ENCODE assay signal across 8 cellular contexts in genomic region chr6:5261545-5262109, GRCh38. TPM values are rescaled to one million over a fixed set of nuclear protein-coding genes. Genes with fewer than 3 reads are reported as not detected.
DNase-seq lines count a peak whose midpoint lies in the region; ATAC-seq and TF ChIP-seq lines count a peak whose summit lies in the region.

No MANE protein-coding gene starts in this region.

- H4K20me1 ChIP-seq in Karpas-422 (ENCODE audit: insufficient read depth, low read depth, low read length), result no peaks in the 10 kb centered on the region

- peak overlapping the region; percentile 98 for H3K4me3 Mint-ChIP-seq in nephron progenitor cell

- H3K36me3 Mint-ChIP-seq in nephron progenitor cell (ENCODE audit: low read depth), result peaks cover 35% of the 10 kb centered on the region

- DNase-seq in DMS53 treated with DMSO at 0.1 percent for 48 hours (lab: John Stamatoyannopoulos, UW; ENCODE audit: unreplicated experiment) (peak; percentile 7), Karpas-422 (no peak), dorsolateral prefrontal cortex (no peak), nephron progenitor cell (no peak), NCI-H128 (lab: John Stamatoyannopoulos, UW; ENCODE audit: unreplicated experiment) (no peak), iPS-NIHi7 (ENCODE audit: extremely low spot score) (no peak)

- peaks cover 25% of the 10 kb centered on the region for H3K4me1 Mint-ChIP-seq in nephron progenitor cell

- H3K36me3 ChIP-seq in Karpas-422 (ENCODE audit: insufficient read depth, low read length), result peaks cover 10% of the 10 kb centered on the region; the same call in 1 of the 2 replicates

- H3K9me2 ChIP-seq in Karpas-422 (replicated peaks; ENCODE audit: insufficient read depth, low read length), result no peaks in the 10 kb centered on the region

- ATAC-seq in GM21723 (IDR thresholded peaks at IDR 0.05; ENCODE audit: unreplicated experiment), result no peak
- ATAC-seq in HG03439 (IDR thresholded peaks at IDR 0.05; ENCODE audit: unreplicated experiment), result no peak

- TF ChIP-seq CTCF in dorsolateral prefrontal cortex (IDR thresholded peaks at IDR 0.05 in 54 of 56, conservative IDR thresholded peaks at IDR 0.05 in 2 of 56; ENCODE audit: low read depth in 1 of 56, partially characterized antibody in 56 of 56), result peak in 1 of 56 donors; percentile 1
- no peak for TF ChIP-seq CTCF in nephron progenitor cell (IDR thresholded peaks at IDR 0.05)

- no peaks in the 10 kb centered on the region for H3K27me3 Mint-ChIP-seq in nephron progenitor cell (ENCODE audit: low read depth, poor library complexity)

- peaks cover 31% of the 10 kb centered on the region for H3K4me1 ChIP-seq in Karpas-422 (ENCODE audit: low read length)

- intact Hi-C loops in dorsolateral prefrontal cortex (cut with DNase I), result loop anchor here (5.0 to 10.0 kb wide), 3 partner anchors 47 to 119 kb away; no protein-coding TSS in a partner anchor

- H3K27ac ChIP-seq in Karpas-422 (ENCODE audit: low read length) (peak overlapping the region; percentile 81), dorsolateral prefrontal cortex (peak overlapping the region; percentile 84 to 100 (median 98))

- peak overlapping the region; percentile 80 for H3K9ac ChIP-seq in Karpas-422 (ENCODE audit: low read length)

- H3K9me3 ChIP-seq in Karpas-422 (ENCODE audit: low read length), result no peaks in the 10 kb centered on the region

- H3K27ac Mint-ChIP-seq in nephron progenitor cell, result peak overlapping the region; percentile 100

- H3K4me3 ChIP-seq in Karpas-422 (ENCODE audit: low read length) (peak overlapping the region; percentile 90), dorsolateral prefrontal cortex (peak overlapping the region; percentile 71 to 99 (median 90))

- H3K9me3 Mint-ChIP-seq in nephron progenitor cell, result peaks cover 4% of the 10 kb centered on the region

- H2AFZ ChIP-seq in Karpas-422 (ENCODE audit: low read length), result peak overlapping the region; percentile 86

- peak overlapping the region; percentile 83 for H3K4me2 ChIP-seq in Karpas-422 (ENCODE audit: low read depth, low read length, poor library complexity, severe bottlenecking)

- H3K79me2 ChIP-seq in Karpas-422 (ENCODE audit: low read length), result peaks cover 79% of the 10 kb centered on the region

- H3K27me3 ChIP-seq in Karpas-422 (ENCODE audit: low read length) (no peaks in the 10 kb centered on the region), dorsolateral prefrontal cortex (no peaks in the 10 kb centered on the region)

RNA-seq across cellular contexts. Expression of gene FARS2, which starts 0.3 kb away (rescaled TPM):
- 9.0 and 16.0 TPM in 2 replicates for total RNA-seq in Karpas-422 (2014; rRNA removed; shearing (Covaris generic); ENCODE audit: low replicate concordance)
- total RNA-seq in dorsolateral prefrontal cortex, result 10 to 100 TPM; 16.9 to 38.4 (median 25.4) TPM

RNA-seq across cellular contexts. Expression of gene LYRM4, which starts 0.9 kb away (rescaled TPM):
- 22.6 and 50.5 TPM in 2 replicates for total RNA-seq in Karpas-422 (2014; rRNA removed; shearing (Covaris generic); ENCODE audit: low replicate concordance)
- total RNA-seq in dorsolateral prefrontal cortex, result 10 to 100 TPM; 23.8 to 53.4 (median 36.9) TPM
